In genomic region chr6:16676376-16676775, GRCh38 we compare ENCODE assay signal across 1 cellular context.
TF ChIP-seq lines count a peak whose summit lies in the region.

No MANE protein-coding gene starts in this region.

TF ChIP-seq in HepG2, 621 proteins besides CTCF, POLR2A, EP300 and RAD21 (continued from another document):
- TF ChIP-seq AHDC1 (CRISPR knock-in tag; IDR thresholded peaks at IDR 0.05; ENCODE audit: borderline replicate concordance) (peak; percentile 43; the same call in 1 of the 2 replicates), PAF1 (CRISPR knock-in tag; IDR thresholded peaks at IDR 0.05) (no peak), GATAD2A (CRISPR knock-in tag; IDR thresholded peaks at IDR 0.05) (peak; percentile 35), HDAC2 (CRISPR knock-in tag; IDR thresholded peaks at IDR 0.05) (peak; percentile 24; the same call in 1 of the 2 replicates), SNAPC4 (CRISPR knock-in tag; IDR thresholded peaks at IDR 0.05) (no peak), ZNF101 (CRISPR knock-in tag; IDR thresholded peaks at IDR 0.05; ENCODE audit: borderline replicate concordance, low read depth) (no peak), NFIC (IDR thresholded peaks at IDR 0.05; ENCODE audit: low read length) (peak; percentile 24; the same call in 1 of the 2 replicates), ZNF597 (CRISPR knock-in tag; IDR thresholded peaks at IDR 0.05) (no peak), SOX5 (CRISPR knock-in tag; IDR thresholded peaks at IDR 0.05; ENCODE audit: borderline replicate concordance) (peak; percentile 49; the same call in 1 of the 2 replicates), SNAI1 (CRISPR knock-in tag; IDR thresholded peaks at IDR 0.05; ENCODE audit: borderline replicate concordance) (no peak), FOXA3 (CRISPR knock-in tag; IDR thresholded peaks at IDR 0.05) (peak; percentile 64; the same call in 1 of the 2 replicates), ZFP90 (CRISPR knock-in tag; IDR thresholded peaks at IDR 0.05; ENCODE audit: borderline replicate concordance) (no peak), ZNF577 (CRISPR knock-in tag; IDR thresholded peaks at IDR 0.05; ENCODE audit: borderline replicate concordance, low read depth) (no peak), KLF13 (CRISPR knock-in tag; IDR thresholded peaks at IDR 0.05) (no peak), ARID5B (CRISPR knock-in tag; IDR thresholded peaks at IDR 0.05) (peak; percentile 57; the same call in 1 of the 2 replicates), SKI (IDR thresholded peaks at IDR 0.05; ENCODE audit: partially characterized antibody) (no peak), ZNF644 (CRISPR knock-in tag; IDR thresholded peaks at IDR 0.05; ENCODE audit: low read depth) (peak; percentile 77; the same call in 1 of the 2 replicates), HNF4A (CRISPR knock-in tag; IDR thresholded peaks at IDR 0.05) (peak; percentile 40), RFX1 (IDR thresholded peaks at IDR 0.05) (no peak), POGZ (CRISPR knock-in tag; IDR thresholded peaks at IDR 0.05) (peak; percentile 27; the same call in 1 of the 2 replicates), CEBPG (CRISPR knock-in tag; IDR thresholded peaks at IDR 0.05) (peak; percentile 21; the same call in 1 of the 2 replicates), RORA (CRISPR knock-in tag; IDR thresholded peaks at IDR 0.05) (no peak), SMAD9 (CRISPR knock-in tag; IDR thresholded peaks at IDR 0.05) (no peak), SIN3B (IDR thresholded peaks at IDR 0.05; ENCODE audit: low read length) (no peak), HOMEZ (CRISPR knock-in tag; IDR thresholded peaks at IDR 0.05; ENCODE audit: low read depth) (peak; percentile 61; the same call in 1 of the 2 replicates), ZNF646 (CRISPR knock-in tag; IDR thresholded peaks at IDR 0.05) (peak; percentile 61; the same call in 1 of the 2 replicates), FOXA1 (IDR thresholded peaks at IDR 0.05) (no peak), FOXA1 (CRISPR knock-in tag; IDR thresholded peaks at IDR 0.05) (0 out of 2 replicates have a peak, but pooled peaks have one; percentile 27), SNAPC5 (CRISPR knock-in tag; IDR thresholded peaks at IDR 0.05; ENCODE audit: borderline replicate concordance) (no peak), XBP1 (CRISPR knock-in tag; IDR thresholded peaks at IDR 0.05) (no peak), SOX13 (IDR thresholded peaks at IDR 0.05) (no peak), SOX13 (CRISPR knock-in tag; conservative IDR thresholded peaks at IDR 0.05 in 1 of 2, IDR thresholded peaks at IDR 0.05 in 1 of 2) (peak in 1 of 2 experiments; percentile 27; a peak in 1 of 4 replicates), MEIS1 (CRISPR knock-in tag; IDR thresholded peaks at IDR 0.05; ENCODE audit: borderline replicate concordance) (no peak)
